ENCODE assay signal across 10 cellular contexts in genomic region chr3:181727122-181728036, GRCh38. TPM values are rescaled to one million over a fixed set of nuclear protein-coding genes. Genes with fewer than 3 reads are reported as not detected.
DNase-seq lines count a peak whose midpoint lies in the region; ATAC-seq, FAIRE-seq and TF ChIP-seq lines count a peak whose summit lies in the region.
"Had no signal": no experiment of that assay in that cellular context is flagged by ENCODE, and none has a peak within 500 bp of the region (broad histone marks: within the 10 kb centered on the region; RNA-seq: fewer than 3 reads in every experiment).

No MANE protein-coding gene starts in this region.

- H3K36me3 ChIP-seq in colonic mucosa (no peaks in the 10 kb centered on the region), WERI-Rb-1 (no peaks in the 10 kb centered on the region)

- FAIRE-seq in A549 (lab: Jason Lieb, UNC): no peak

- H3K4me1 ChIP-seq in A549 (peaks cover 3% of the 10 kb centered on the region; the same call in 1 of the 3 replicates), colonic mucosa (peaks cover 3% of the 10 kb centered on the region)

- TF ChIP-seq POLR2A in A549 (IDR thresholded peaks at IDR 0.05; ENCODE audit: low read length): no peak

- H3K27me3 Mint-ChIP-seq in IgD-negative memory B cell (peaks cover 79% of the 10 kb centered on the region), naive B cell (peaks cover 86 to 97% (median 95%) of the 10 kb centered on the region in 3 donors)

- H3K4me3 Mint-ChIP-seq in IgD-negative memory B cell (peak overlapping the region; percentile 79 to 94 (median 84)), naive B cell (peak overlapping the region; percentile 70 to 91 (median 86))

- POLR2A ChIA-PET in A549 (lab: Yijun Ruan, JAX): no interaction called here

- no peak for TF ChIP-seq RAD21 in A549 (conservative IDR thresholded peaks at IDR 0.05 in 1 of 2, IDR thresholded peaks at IDR 0.05 in 1 of 2)

- intact Hi-C loops in colonic mucosa (cut with DNase I): no loop called here

- H3K4me3 ChIP-seq in A549 (peak overlapping the region; percentile 44; the same call in 2 of the 3 replicates), colonic mucosa (peak overlapping the region; percentile 11), WERI-Rb-1 (ENCODE audit: low read depth, low read length) (no peak overlapping the region)

- TF ChIP-seq CTCF in A549 (IDR thresholded peaks at IDR 0.05): no peak
- no peak for TF ChIP-seq CTCF in colonic mucosa (IDR thresholded peaks at IDR 0.05)
- no peak for TF ChIP-seq CTCF in WERI-Rb-1 (IDR thresholded peaks at IDR 0.05; ENCODE audit: low read depth, low read length)

- H3K9ac ChIP-seq in colonic mucosa (ENCODE audit: low read depth in 2 of 2, low read length in 2 of 2): no peak overlapping the region

- H3K27me3 ChIP-seq in colonic mucosa (peaks cover 81% of the 10 kb centered on the region), WERI-Rb-1 (ENCODE audit: insufficient read depth, low read depth, severe bottlenecking) (peaks cover 96% of the 10 kb centered on the region)

- H3K4me1 Mint-ChIP-seq in IgD-negative memory B cell: peaks cover 8 to 12% (median 10%) of the 10 kb centered on the region in 3 donors
- H3K4me1 Mint-ChIP-seq in naive B cell: peaks cover 5 to 17% (median 10%) of the 10 kb centered on the region in 3 donors

- peaks cover 5% of the 10 kb centered on the region for H3K36me3 Mint-ChIP-seq in IgD-negative memory B cell
- peaks cover 0 to 42% of the 10 kb centered on the region in 2 donors for H3K36me3 Mint-ChIP-seq in naive B cell

- peak overlapping the region; percentile 81 to 94 (median 90) for H3K27ac Mint-ChIP-seq in IgD-negative memory B cell
- H3K27ac Mint-ChIP-seq in naive B cell: peak overlapping the region in 3 of 6 donors; percentile 38 to 93 (median 89)

- H3K9me3 Mint-ChIP-seq in IgD-negative memory B cell (peaks cover 8 to 20% (median 17%) of the 10 kb centered on the region in 3 donors), naive B cell (peaks cover 0 to 61% (median 26%) of the 10 kb centered on the region in 7 donors)

- no peak for TF ChIP-seq EP300 in A549 (IDR thresholded peaks at IDR 0.05)

- ATAC-seq in A549 (no peak; a peak in 1 of 6 replicates), naive B cell (ENCODE audit: low read depth in 2 of 2) (no peak), HG02870 (IDR thresholded peaks at IDR 0.05; ENCODE audit: unreplicated experiment) (no peak)

- CTCF ChIA-PET in A549 (lab: Yijun Ruan, JAX): interaction anchor here (0.6 to 2.0 kb wide), 5 partner anchors 9 to 742 kb away, joined by 3 to 4 read pairs (median 3); no protein-coding TSS in a partner anchor

- H3K4me2 ChIP-seq in A549: peak overlapping the region; percentile 91

- no peaks in the 10 kb centered on the region for H3K9me3 ChIP-seq in A549
- H3K9me3 ChIP-seq in colonic mucosa: no peaks in the 10 kb centered on the region
- H3K9me3 ChIP-seq in WERI-Rb-1 (ENCODE audit: severe bottlenecking): peaks cover 4% of the 10 kb centered on the region

- H3K27ac ChIP-seq in A549 (peak overlapping the region in 1 of 2 experiments; percentile 59; a peak in 3 of 6 replicates), colonic mucosa (no peak overlapping the region), WERI-Rb-1 (no peak overlapping the region)

- 80% methylated on average over 29 of the region's 39 CpGs for WGBS in A549 (ENCODE audit: missing lambda C conversion rate)

- DNase-seq in A549 (ENCODE audit: low read depth in 1 of 2, low spot score in 1 of 2): no peak
- no peak for DNase-seq in colonic mucosa
- no peak for DNase-seq in naive B cell
- no peak for DNase-seq in HCEC 1CT
- DNase-seq in WERI-Rb-1: no peak
- no peak for DNase-seq in NCI-H187 (lab: John Stamatoyannopoulos, UW)
- DNase-seq: DND-41 had no signal

TF ChIP-seq in A549, 52 proteins besides CTCF, POLR2A, EP300 and RAD21:
- no peak for TF ChIP-seq MAFK (IDR thresholded peaks at IDR 0.05; ENCODE audit: partially characterized antibody)
- no peak for TF ChIP-seq POLR2AphosphoS2 (conservative IDR thresholded peaks at IDR 0.05; ENCODE audit: low read length)
- TF ChIP-seq RNF2 (IDR thresholded peaks at IDR 0.05; ENCODE audit: borderline replicate concordance, low read depth): no peak
- TF ChIP-seq, protein P1, sequence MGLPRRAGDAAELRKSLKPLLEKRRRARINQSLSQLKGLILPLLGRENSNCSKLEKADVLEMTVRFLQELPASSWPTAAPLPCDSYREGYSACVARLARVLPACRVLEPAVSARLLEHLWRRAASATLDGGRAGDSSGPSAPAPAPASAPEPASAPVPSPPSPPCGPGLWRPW (IDR thresholded peaks at IDR 0.05): no peak

RNA-seq across cellular contexts. Expression of gene SOX2, which starts 15.7 kb away (rescaled TPM):
- polyA plus RNA-seq in A549 (2011; rRNA removed) (2.5 and 3.4 TPM in 2 replicates), A549 (2017; fragmentation: RNase III; extraction: RNeasy Plus Mini Kit Qiagen cat#74134 plus additional on column Dnase treatment) (1.9 to 2.2 TPM (median 2.1 TPM) in 3 replicates), IgD-negative memory B cell (not detected), naive B cell (ENCODE audit: low read depth in 6 of 6) (not detected)
- polyA plus RNA-seq in A549 (2012; cell fraction: cytosol; rRNA removed): 4.3 and 6.4 TPM in 2 replicates
- 4.6 and 8.4 TPM in 2 replicates for polyA plus RNA-seq in A549 (2012; cell fraction: nucleus; rRNA removed)
- polyA minus RNA-seq in A549 (2011; rRNA and poly(A)+ RNA removed): 0.62 and 0.83 TPM in 2 replicates
- total RNA-seq in colonic mucosa: under 1 TPM; 0.25 to 0.35 TPM
- total RNA-seq: T-helper 2 cell treated with Interferon-gamma antibody and Interleukin-4, amounts not matched to agents 100 ng/mL and 5 ng/mL, for 36 hours had no signal
